22 cellular contexts compared by ENCODE assay signal in genomic region chr6:106569444-106569843, GRCh38.
"Had no signal": no experiment of that assay in that cellular context is flagged by ENCODE, and none has a peak within 500 bp of the region (broad histone marks: within the 10 kb centered on the region; RNA-seq: fewer than 3 reads in every experiment).

No MANE protein-coding gene starts in this region.

- H3K27me3 Mint-ChIP-seq: activated CD8-positive, alpha-beta memory T cell treated with anti-CD3 and anti-CD28 coated beads, Interleukin-2, amount 10 ng/mL, durations not matched to agents 7 days and 5 days; activated naive CD8-positive, alpha-beta T cell treated with anti-CD3 and anti-CD28 coated beads for 36 hours; brain; memory B cell; natural killer cell treated with Interleukin-12 subunit alpha and Interleukin-12 subunit beta and Interleukin-15 and Interleukin-18, amount 100 ng/mL, for 72 hours; stimulated activated naive CD8-positive, alpha-beta T cell treated with anti-CD3 and anti-CD28 coated beads, Interleukin-15, amount 100 ng/mL, for 72 hours had no signal

- H3K4me3 Mint-ChIP-seq: activated CD8-positive, alpha-beta memory T cell treated with anti-CD3 and anti-CD28 coated beads, Interleukin-2, amount 10 ng/mL, durations not matched to agents 7 days and 5 days; activated naive CD8-positive, alpha-beta T cell treated with anti-CD3 and anti-CD28 coated beads for 36 hours; brain; memory B cell; natural killer cell treated with Interleukin-12 subunit alpha and Interleukin-12 subunit beta and Interleukin-15 and Interleukin-18, amount 100 ng/mL, for 72 hours; stimulated activated naive CD8-positive, alpha-beta T cell treated with anti-CD3 and anti-CD28 coated beads, Interleukin-15, amount 100 ng/mL, for 72 hours had no signal

- H3K9me3 Mint-ChIP-seq: activated naive CD8-positive, alpha-beta T cell treated with anti-CD3 and anti-CD28 coated beads for 36 hours; brain; memory B cell; natural killer cell treated with Interleukin-12 subunit alpha and Interleukin-12 subunit beta and Interleukin-15 and Interleukin-18, amount 100 ng/mL, for 72 hours; stimulated activated naive CD8-positive, alpha-beta T cell treated with anti-CD3 and anti-CD28 coated beads, Interleukin-15, amount 100 ng/mL, for 72 hours had no signal

- H3K27ac Mint-ChIP-seq: activated CD8-positive, alpha-beta memory T cell treated with anti-CD3 and anti-CD28 coated beads, Interleukin-2, amount 10 ng/mL, durations not matched to agents 7 days and 5 days; activated naive CD8-positive, alpha-beta T cell treated with anti-CD3 and anti-CD28 coated beads for 36 hours; brain; natural killer cell treated with Interleukin-12 subunit alpha and Interleukin-12 subunit beta and Interleukin-15 and Interleukin-18, amount 100 ng/mL, for 72 hours had no signal

- ATAC-seq: activated CD8-positive, alpha-beta memory T cell treated with anti-CD3 and anti-CD28 coated beads, Interleukin-2, amount 10 ng/mL, durations not matched to agents 7 days and 5 days; gastroesophageal sphincter; left cardiac atrium; natural killer cell treated with Interleukin-12 subunit alpha and Interleukin-12 subunit beta and Interleukin-15 and Interleukin-18, amount 100 ng/mL, for 72 hours; psoas muscle; stimulated activated naive CD8-positive, alpha-beta T cell treated with anti-CD3 and anti-CD28 coated beads, Interleukin-15, amount 100 ng/mL, for 72 hours had no signal

- H3K27me3 ChIP-seq: gastroesophageal sphincter, ovary, right atrium auricular region, tibial artery had no signal

- H3K27ac ChIP-seq: gastroesophageal sphincter, ovary, psoas muscle, right atrium auricular region, tibial artery had no signal

- H3K36me3 Mint-ChIP-seq: natural killer cell treated with Interleukin-12 subunit alpha and Interleukin-12 subunit beta and Interleukin-15 and Interleukin-18, amount 100 ng/mL, for 72 hours had no signal

- H3K36me3 ChIP-seq: ovary had no signal

- H3K4me3 ChIP-seq: gastroesophageal sphincter, ovary, psoas muscle, right atrium auricular region, tibial artery had no signal

- DNase-seq: activated CD4-positive, alpha-beta T cell treated with anti-CD3 and anti-CD28 coated beads for 4 hours; activated CD4-positive, alpha-beta T cell treated with anti-CD3 and anti-CD28 coated beads, Interleukin-2, amount 50 U/mL, for 48 hours; activated CD4-positive, CD25-positive, alpha-beta regulatory T cell; activated CD8-positive, alpha-beta memory T cell treated with anti-CD3 and anti-CD28 coated beads, Interleukin-2, amount 10 ng/mL, durations not matched to agents 7 days and 5 days; activated naive CD8-positive, alpha-beta T cell treated with anti-CD3 and anti-CD28 coated beads for 36 hours; activated T-cell treated with anti-CD3 and anti-CD28 coated beads for 4 hours; dermis blood vessel endothelial cell; effector CD8-positive, alpha-beta T cell; head of caudate nucleus; hypothalamus; left cardiac atrium; ovary; psoas muscle; stimulated activated CD4-positive, alpha-beta T cell treated with anti-CD3 and anti-CD28 coated beads, Interleukin-4, amount 100 ng/mL, for 24 hours; stimulated activated naive CD8-positive, alpha-beta T cell treated with anti-CD3 and anti-CD28 coated beads, Interleukin-15, amount 100 ng/mL, for 72 hours; T1000; tibial artery had no signal

- H3K4me1 ChIP-seq: psoas muscle, right atrium auricular region, tibial artery had no signal

- H3K9me3 ChIP-seq: gastroesophageal sphincter, ovary, psoas muscle, right atrium auricular region, tibial artery had no signal
